ENCODE assay signal across 11 cellular contexts in genomic region chr9:121360975-121361374, GRCh38. TPM values are rescaled to one million over a fixed set of nuclear protein-coding genes. Genes with fewer than 3 reads are reported as not detected.
DNase-seq lines count a peak whose midpoint lies in the region; ATAC-seq and TF ChIP-seq lines count a peak whose summit lies in the region.
"Had no signal": no experiment of that assay in that cellular context is flagged by ENCODE, and none has a peak within 500 bp of the region (broad histone marks: within the 10 kb centered on the region; RNA-seq: fewer than 3 reads in every experiment).

No MANE protein-coding gene starts in this region.

- no peaks in the 10 kb centered on the region for H3K27me3 ChIP-seq in adrenal gland
- H3K27me3 ChIP-seq in heart right ventricle, result no peaks in the 10 kb centered on the region
- no peaks in the 10 kb centered on the region for H3K27me3 ChIP-seq in skeletal muscle satellite cell (ENCODE audit: control insufficient read depth, insufficient read depth, low read length)
- no peaks in the 10 kb centered on the region for H3K27me3 ChIP-seq in H7 (ENCODE audit: control insufficient read depth, insufficient read depth, low read length)

- peaks cover 0 to 1% of the 10 kb centered on the region in 2 donors for H3K36me3 ChIP-seq in adrenal gland (replicated peaks in 1 of 2)
- peaks cover 0 to 25% (median 4%) of the 10 kb centered on the region in 9 donors for H3K36me3 ChIP-seq in heart right ventricle
- peaks cover 1% of the 10 kb centered on the region for H3K36me3 ChIP-seq in skeletal muscle satellite cell (ENCODE audit: insufficient read depth, low read length)
- no peaks in the 10 kb centered on the region for H3K36me3 ChIP-seq in H7 (replicated peaks; ENCODE audit: control insufficient read depth, insufficient read depth, low read length)

- DNase-seq in GM04504 (ENCODE audit: low read depth), result peak; percentile 77
- DNase-seq in adrenal gland, result no peak
- DNase-seq in heart right ventricle, result no peak
- DNase-seq in H7, result no peak
- DNase-seq in NCI-H526 treated with DMSO at 0.1 percent for 48 hours (lab: John Stamatoyannopoulos, UW), result no peak
- no peak for DNase-seq in NOMO-1 treated with DMSO at 0.1 percent for 48 hours (lab: John Stamatoyannopoulos, UW; ENCODE audit: unreplicated experiment)
- DNase-seq in NCI-H2081 treated with DMSO at 0.1 percent for 48 hours (lab: John Stamatoyannopoulos, UW), result no peak
- DNase-seq: activated CD8-positive, alpha-beta memory T cell treated with anti-CD3 and anti-CD28 coated beads, Interleukin-2, amount 50 U/mL, for 4 hours; effector CD8-positive, alpha-beta T cell; posterior cingulate gyrus had no signal

- no peak for TF ChIP-seq CTCF in adrenal gland (IDR thresholded peaks at IDR 0.05)
- TF ChIP-seq CTCF in heart right ventricle (IDR thresholded peaks at IDR 0.05), result no peak

- peak overlapping the region; percentile 52 for H3K4me2 ChIP-seq in skeletal muscle satellite cell (ENCODE audit: low read length)

- no peak for TF ChIP-seq POLR2A in adrenal gland (IDR thresholded peaks at IDR 0.05)

- peaks cover 48 to 86% of the 10 kb centered on the region in 2 donors for H3K4me1 ChIP-seq in adrenal gland (replicated peaks in 1 of 2)
- H3K4me1 ChIP-seq in heart right ventricle, result peaks cover 14 to 100% (median 98%) of the 10 kb centered on the region in 9 donors
- H3K4me1 ChIP-seq in skeletal muscle satellite cell (ENCODE audit: control insufficient read depth, insufficient read depth, low read length), result peaks cover 51% of the 10 kb centered on the region

- intact Hi-C loops in adrenal gland (cut with DNase I), result no loop called here
- intact Hi-C loops in heart right ventricle (cut with DNase I), result no loop called here

- H3K9ac ChIP-seq in skeletal muscle satellite cell (ENCODE audit: low read depth, low read length), result peak overlapping the region; percentile 45

- ATAC-seq in heart right ventricle, result peak; percentile 45 to 82 (median 70)

- H3K27ac ChIP-seq in adrenal gland (peak overlapping the region in 3 of 5 donors; percentile 2 to 84 (median 63)), heart right ventricle (peak overlapping the region; percentile 31 to 99 (median 96))

- H3K4me3 ChIP-seq in adrenal gland (no peak overlapping the region), heart right ventricle (peak overlapping the region in 3 of 10 donors; percentile 5 to 16 (median 13)), skeletal muscle satellite cell (ENCODE audit: low read length) (no peak overlapping the region), H7 (ENCODE audit: insufficient read depth, low read depth, low read length) (no peak overlapping the region)

- H3K9me3 ChIP-seq in adrenal gland (replicated peaks in 1 of 3) (no peaks in the 10 kb centered on the region), heart right ventricle (no peaks in the 10 kb centered on the region), skeletal muscle satellite cell (replicated peaks; ENCODE audit: low read length) (no peaks in the 10 kb centered on the region)

RNA-seq across cellular contexts. Expression of gene STOM, which starts 9.1 kb away (rescaled TPM):
- total RNA-seq in adrenal gland (100 to 1,000 TPM; 182 to 427 (median 220) TPM), heart right ventricle (100 to 1,000 TPM; 104 to 389 (median 181) TPM)
- polyA plus RNA-seq in adrenal gland (100 to 1,000 TPM; 134 to 191 (median 158) TPM), heart right ventricle (100 to 1,000 TPM; 146 to 203 TPM)
- 90.2 and 133 TPM in 2 replicates for total RNA-seq in skeletal muscle satellite cell (2012; rRNA removed)
- 51.8 and 53.2 TPM in 2 replicates for total RNA-seq in H7 (2014; rRNA removed; shearing (Covaris generic))
